Comparison of ENCODE assay signal across 36 cellular contexts in genomic region chr5:14777187-14777586, GRCh38.
"Had no signal": no experiment of that assay in that cellular context is flagged by ENCODE, and none has a peak within 500 bp of the region (broad histone marks: within the 10 kb centered on the region; RNA-seq: fewer than 3 reads in every experiment).

No MANE protein-coding gene starts in this region.

- H3K4me3 Mint-ChIP-seq: activated B cell treated with CpG ODN at 0.5 μM for 24 hours; activated CD4-positive, alpha-beta memory T cell treated with anti-CD3 and anti-CD28 coated beads for 36 hours; activated naive CD8-positive, alpha-beta T cell treated with anti-CD3 and anti-CD28 coated beads for 36 hours; central memory CD8-positive, alpha-beta T cell; T-helper 1 cell treated with Interleukin-12 subunit alpha and Interleukin-12 subunit beta and Interleukin-4 antibody, amounts not matched to agents 30 μg/mL and 1 μg/mL, for 36 hours had no signal

- H3K27ac Mint-ChIP-seq: activated B cell treated with CpG ODN at 0.5 μM for 24 hours; activated CD4-positive, alpha-beta memory T cell treated with anti-CD3 and anti-CD28 coated beads for 36 hours; activated naive CD8-positive, alpha-beta T cell treated with anti-CD3 and anti-CD28 coated beads for 36 hours; T-helper 1 cell treated with Interleukin-12 subunit alpha and Interleukin-12 subunit beta and Interleukin-4 antibody, amounts not matched to agents 30 μg/mL and 1 μg/mL, for 36 hours had no signal

- H3K9me3 Mint-ChIP-seq: activated B cell treated with CpG ODN at 0.5 μM for 24 hours; activated CD4-positive, alpha-beta memory T cell treated with anti-CD3 and anti-CD28 coated beads for 36 hours; activated naive CD8-positive, alpha-beta T cell treated with anti-CD3 and anti-CD28 coated beads for 36 hours; central memory CD8-positive, alpha-beta T cell; T-helper 1 cell treated with Interleukin-12 subunit alpha and Interleukin-12 subunit beta and Interleukin-4 antibody, amounts not matched to agents 30 μg/mL and 1 μg/mL, for 36 hours had no signal

- H3K4me2 ChIP-seq: SK-N-SH had no signal

- H3K27me3 Mint-ChIP-seq: activated B cell treated with CpG ODN at 0.5 μM for 24 hours; activated CD4-positive, alpha-beta memory T cell treated with anti-CD3 and anti-CD28 coated beads for 36 hours; activated naive CD8-positive, alpha-beta T cell treated with anti-CD3 and anti-CD28 coated beads for 36 hours; central memory CD8-positive, alpha-beta T cell had no signal

- ATAC-seq: PC-3 had no signal

- H3K9me3 ChIP-seq: ascending aorta, Peyer's patch, SJSA1, SK-N-SH had no signal

- H3K4me1 ChIP-seq: SJSA1 had no signal

- H3K27ac ChIP-seq: ascending aorta, cardiac muscle cell, Peyer's patch, SJSA1, VCaP had no signal

- H3K36me3 ChIP-seq: ascending aorta, cardiac muscle cell, Peyer's patch, SJSA1 had no signal

- H3K9ac ChIP-seq: SK-N-SH had no signal

- DNase-seq: activated B cell treated with CpG ODN at 0.5 μM for 24 hours; activated CD4-positive, alpha-beta memory T cell treated with anti-CD3 and anti-CD28 coated beads for 36 hours; activated CD4-positive, alpha-beta T cell treated with anti-CD3 and anti-CD28 coated beads for 4 hours; activated CD4-positive, alpha-beta T cell treated with anti-CD3 and anti-CD28 coated beads, Interleukin-2, amount 50 U/mL, for 1 hour; activated CD4-positive, CD25-positive, alpha-beta regulatory T cell treated with anti-CD3 and anti-CD28 coated beads, Interleukin-2, amount 50 U/mL, for 72 hours; activated CD8-positive, alpha-beta memory T cell treated with anti-CD3 and anti-CD28 coated beads, Interleukin-2, amount 50 U/mL, for 4 hours; activated effector memory CD4-positive, alpha-beta T cell treated with anti-CD3 and anti-CD28 coated beads, Interleukin-2, amount 50 U/mL, for 16 hours; activated naive CD4-positive, alpha-beta T cell; activated naive CD4-positive, alpha-beta T cell treated with anti-CD3 and anti-CD28 coated beads, Interleukin-2, amount 50 U/mL, for 16 hours; activated naive CD8-positive, alpha-beta T cell treated with anti-CD3 and anti-CD28 coated beads for 36 hours; activated T-cell treated with anti-CD3 and anti-CD28 coated beads for 4 hours; activated T-cell treated with anti-CD3 and anti-CD28 coated beads, Interleukin-2, amount 50 U/mL, for 48 hours; amygdala; Karpas-422; MM.1S; MV-4-11; NCI-H1092; NCI-H1436 treated with DMSO at 0.1 percent for 48 hours; NCI-H1694 treated with DMSO at 0.1 percent for 48 hours; NCI-H2029; NCI-H2171; NCI-H510A; NCI-H526; NCI-H748 treated with DMSO at 0.1 percent for 48 hours; NK-92 treated with Interleukin-12 subunit alpha and Interleukin-12 subunit beta, amount 100 ng/mL, for 24 hours; PC-3; Peyer's patch; RPMI8226; SHP77 treated with DMSO at 0.1 percent for 48 hours; SK-N-SH had no signal

- H3K4me3 ChIP-seq: ascending aorta, cardiac muscle cell, Peyer's patch, SJSA1 had no signal

- H3K27me3 ChIP-seq: ascending aorta, cardiac muscle cell, Peyer's patch, SJSA1 had no signal
